1 cellular context compared by ENCODE assay signal in genomic region chr4:40199179-40199670, GRCh38.
TF ChIP-seq lines count a peak whose summit lies in the region.

No MANE protein-coding gene starts in this region.

TF ChIP-seq in K562, 482 proteins besides CTCF, POLR2A, EP300 and RAD21 (continued from another document):
- no peak for TF ChIP-seq ZBTB40 (IDR thresholded peaks at IDR 0.05)
- no peak for TF ChIP-seq ZBTB40 (CRISPR knock-in tag; IDR thresholded peaks at IDR 0.05)
- TF ChIP-seq CTBP1 (IDR thresholded peaks at IDR 0.05; ENCODE audit: borderline replicate concordance) = peak; percentile 11; the same call in 1 of the 2 replicates
- TF ChIP-seq ATF6 (CRISPR knock-in tag; IDR thresholded peaks at IDR 0.05) = no peak
- TF ChIP-seq EGR1 (conservative IDR thresholded peaks at IDR 0.05) = no peak
- TF ChIP-seq SIN3A (IDR thresholded peaks at IDR 0.05; ENCODE audit: borderline replicate concordance in 2 of 2, control insufficient read depth in 1 of 2, low read depth in 2 of 2, low read length in 2 of 2) = 0 out of 4 replicates have a peak, but pooled peaks of 1 of the 2 experiments have one; percentile 14
- TF ChIP-seq MAZ (CRISPR knock-in tag; conservative IDR thresholded peaks at IDR 0.05 in 1 of 2, IDR thresholded peaks at IDR 0.05 in 1 of 2) = no peak
- peak; percentile 68; the same call in 1 of the 2 replicates for TF ChIP-seq ZNF395 (CRISPR knock-in tag; IDR thresholded peaks at IDR 0.05)
- TF ChIP-seq SMAD3 (CRISPR knock-in tag; conservative IDR thresholded peaks at IDR 0.05) = 0 out of 2 replicates have a peak, but pooled peaks have one; percentile 18
- TF ChIP-seq ETV1 (tag; conservative IDR thresholded peaks at IDR 0.05; ENCODE audit: low read depth) = 0 out of 2 replicates have a peak, but pooled peaks have one; percentile 21
- TF ChIP-seq MBD1 (CRISPR knock-in tag; IDR thresholded peaks at IDR 0.05) = no peak
- no peak for TF ChIP-seq ATF7 (IDR thresholded peaks at IDR 0.05)
- TF ChIP-seq ZNF76 (CRISPR knock-in tag; IDR thresholded peaks at IDR 0.05; ENCODE audit: borderline replicate concordance) = no peak
- no peak for TF ChIP-seq HES1 (IDR thresholded peaks at IDR 0.05; ENCODE audit: low read depth)
- 0 out of 2 replicates have a peak, but pooled peaks have one; percentile 13 for TF ChIP-seq BRD4 (IDR thresholded peaks at IDR 0.05)
- no peak for TF ChIP-seq MEF2D (tag; conservative IDR thresholded peaks at IDR 0.05; ENCODE audit: low read depth)
